ENCODE assay signal across 16 cellular contexts in the genomic region with DNA sequence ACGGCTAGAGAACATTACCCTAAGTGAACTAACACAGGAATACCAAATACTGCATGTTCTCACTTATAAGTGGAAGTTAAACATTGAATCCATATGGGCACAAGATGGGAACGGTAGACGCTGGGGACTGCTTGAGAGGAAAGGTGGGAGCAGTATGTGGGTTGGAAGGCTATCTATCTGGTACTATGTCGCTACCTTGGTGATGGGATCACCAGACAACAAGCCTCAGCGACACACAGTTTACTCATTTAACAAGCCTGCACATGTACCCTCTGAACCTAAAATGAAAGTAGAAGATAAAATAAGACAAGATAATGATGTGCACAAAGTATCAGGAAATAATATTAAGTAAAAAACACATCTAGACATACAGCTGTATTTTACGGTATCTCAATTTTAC. TPM values are rescaled to one million over a fixed set of nuclear protein-coding genes. Genes with fewer than 3 reads are reported as not detected.
A peak's percentile ranks its signal among the peaks of the same experiment; 100 is the strongest.
DNase-seq lines count a peak whose midpoint lies in the region; ATAC-seq and TF ChIP-seq lines count a peak whose summit lies in the region.
"Had no signal": no experiment of that assay in that cellular context is flagged by ENCODE, and none has a peak within 500 bp of the region (broad histone marks: within the 10 kb centered on the region; RNA-seq: fewer than 3 reads in every experiment).

No MANE protein-coding gene starts in this region.

- no peaks in the 10 kb centered on the region for H3K9me3 Mint-ChIP-seq in activated T-helper 17 cell treated with anti-CD3 and anti-CD28 coated beads, Interleukin-2, amount 50 U/mL, for 72 hours

- no peaks in the 10 kb centered on the region for H3K79me1 ChIP-seq in mesenchymal stem cell (replicated peaks; ENCODE audit: low read length, poor library complexity, severe bottlenecking)

- H3K4me1 ChIP-seq in mesenchymal stem cell (ENCODE audit: control insufficient read depth, insufficient read depth, low read depth, low read length): no peaks in the 10 kb centered on the region
- H3K4me1 ChIP-seq in vagina: no peaks in the 10 kb centered on the region
- no peaks in the 10 kb centered on the region for H3K4me1 ChIP-seq in A673 (ENCODE audit: insufficient read depth, low read length, poor library complexity, severe bottlenecking)

- H3K27me3 ChIP-seq in mesenchymal stem cell (ENCODE audit: control insufficient read depth in 1 of 2, insufficient read depth in 1 of 2, low read length in 2 of 2) (no peaks in the 10 kb centered on the region), vagina (no peaks in the 10 kb centered on the region), A673 (replicated peaks; ENCODE audit: insufficient read depth, low read depth, low read length, poor library complexity) (peaks cover 10% of the 10 kb centered on the region)

- no peak overlapping the region for H2BK120ac ChIP-seq in mesenchymal stem cell (ENCODE audit: low read depth, low read length)

- H3K23ac ChIP-seq in mesenchymal stem cell (ENCODE audit: low read length in 2 of 2): no peak overlapping the region

- 93% methylated on average over 2 of the region's 6 CpGs for WGBS in mesenchymal stem cell

- no peak overlapping the region for H4K8ac ChIP-seq in mesenchymal stem cell (ENCODE audit: low read length)

- no peak overlapping the region for H2BK15ac ChIP-seq in mesenchymal stem cell (ENCODE audit: low read depth, poor library complexity, severe bottlenecking)

- peak overlapping the region in 1 of 2 experiments; percentile 67 for H3K4me3 ChIP-seq in mesenchymal stem cell (ENCODE audit: insufficient read depth in 1 of 2, low read depth in 1 of 2, low read length in 2 of 2)
- H3K4me3 ChIP-seq in vagina: peak overlapping the region; percentile 15 to 18
- no peak overlapping the region for H3K4me3 ChIP-seq in A673 (ENCODE audit: low read depth, low read length, poor library complexity, severe bottlenecking)
- H3K4me3 ChIP-seq: coronary artery, lung had no signal

- peaks cover 17% of the 10 kb centered on the region for H3K36me3 Mint-ChIP-seq in activated T-helper 17 cell treated with anti-CD3 and anti-CD28 coated beads, Interleukin-2, amount 50 U/mL, for 72 hours (ENCODE audit: low read depth)

- BruUV-seq in A673 (replicated peaks; lab: Mats Ljungman, UMichigan): no TSS peak

- no peak for TF ChIP-seq POLR2A in vagina (IDR thresholded peaks at IDR 0.05)

- TF ChIP-seq CTCF in vagina (IDR thresholded peaks at IDR 0.05): no peak
- TF ChIP-seq CTCF in A673 (conservative IDR thresholded peaks at IDR 0.05; ENCODE audit: low read depth, low read length): no peak

- no peak overlapping the region for H3K14ac ChIP-seq in mesenchymal stem cell (ENCODE audit: low read length in 2 of 2)

- peak; percentile 77 for ATAC-seq in activated T-helper 17 cell treated with anti-CD3 and anti-CD28 coated beads, Interleukin-2, amount 50 U/mL, for 72 hours (replicated peaks)
- no peak for ATAC-seq in HG03521 (IDR thresholded peaks at IDR 0.05; ENCODE audit: unreplicated experiment)
- ATAC-seq: PC-3 had no signal

- H3K4me2 ChIP-seq in mesenchymal stem cell (ENCODE audit: low read length, poor library complexity, severe bottlenecking): no peak overlapping the region

- H2BK12ac ChIP-seq in mesenchymal stem cell (ENCODE audit: low read length in 2 of 2): no peak overlapping the region

- no peak overlapping the region for H2BK5ac ChIP-seq in mesenchymal stem cell (ENCODE audit: low read depth, low read length, poor library complexity, severe bottlenecking)

- no peak overlapping the region for H2AK5ac ChIP-seq in mesenchymal stem cell (ENCODE audit: low read length, severe bottlenecking)

- CTCF ChIA-PET in A673 (lab: Charles Lee): no interaction called here

- H3K27me3 Mint-ChIP-seq in activated T-helper 17 cell treated with anti-CD3 and anti-CD28 coated beads, Interleukin-2, amount 50 U/mL, for 72 hours: no peaks in the 10 kb centered on the region

- intact Hi-C loops in vagina (cut with DNase I): no loop called here
- intact Hi-C loops in A673 (cut with micrococcal nuclease; ENCODE audit: unreplicated experiment): no loop called here

- H3K27ac Mint-ChIP-seq in activated T-helper 17 cell treated with anti-CD3 and anti-CD28 coated beads, Interleukin-2, amount 50 U/mL, for 72 hours: peak overlapping the region; percentile 95

- H3K9me3 ChIP-seq in mesenchymal stem cell (ENCODE audit: control insufficient read depth, low read length) (peaks cover 5% of the 10 kb centered on the region), vagina (no peaks in the 10 kb centered on the region), A673 (ENCODE audit: low read depth, low read length, poor library complexity, severe bottlenecking) (no peaks in the 10 kb centered on the region)

- POLR2A ChIA-PET in A673 (lab: Charles Lee; ENCODE audit: low non-redundant PET): no interaction called here

- peaks cover 30% of the 10 kb centered on the region for H3K4me1 Mint-ChIP-seq in activated T-helper 17 cell treated with anti-CD3 and anti-CD28 coated beads, Interleukin-2, amount 50 U/mL, for 72 hours

- H3K9ac ChIP-seq in mesenchymal stem cell (ENCODE audit: low read length): peak overlapping the region; percentile 70

- peak; percentile 11 for DNase-seq in stimulated activated CD4-positive, alpha-beta T cell treated with anti-CD3 and anti-CD28 coated beads, Interleukin-4, amount 100 ng/mL, for 24 hours
- no peak for DNase-seq in stimulated activated CD4-positive, alpha-beta T cell treated with anti-CD3 and anti-CD28 coated beads, Interleukin-12 subunit alpha, Interleukin-12 subunit beta, amount 100 ng/mL, for 4 hours
- no peak for DNase-seq in mesenchymal stem cell
- DNase-seq in vagina (ENCODE audit: extremely low spot score in 2 of 2): no peak
- no peak for DNase-seq in A673 (ENCODE audit: low spot score)
- no peak for DNase-seq in NCI-H510A treated with DMSO at 0.1 percent for 48 hours (lab: John Stamatoyannopoulos, UW)
- DNase-seq: amniotic stem cell, DMS79 treated with DMSO at 0.1 percent for 48 hours, NCI-H1105, NCI-H2227 treated with DMSO at 0.1 percent for 48 hours, PC-3 had no signal

- no peak overlapping the region for H2AFZ ChIP-seq in mesenchymal stem cell (ENCODE audit: low read depth, low read length)

- H4K91ac ChIP-seq in mesenchymal stem cell (ENCODE audit: low read length): no peak overlapping the region

- no peak overlapping the region for H3K27ac ChIP-seq in mesenchymal stem cell (ENCODE audit: low read length, poor library complexity, severe bottlenecking)
- H3K27ac ChIP-seq in vagina: no peak overlapping the region
- no peak overlapping the region for H3K27ac ChIP-seq in A673 (ENCODE audit: low read depth, low read length, poor library complexity, severe bottlenecking)
- H3K27ac ChIP-seq: coronary artery had no signal

- no peaks in the 10 kb centered on the region for H3K36me3 ChIP-seq in mesenchymal stem cell (ENCODE audit: control insufficient read depth in 1 of 2, insufficient read depth in 2 of 2, low read depth in 1 of 2, low read length in 2 of 2)
- no peaks in the 10 kb centered on the region for H3K36me3 ChIP-seq in vagina
- no peaks in the 10 kb centered on the region for H3K36me3 ChIP-seq in A673 (ENCODE audit: insufficient read depth, low read length, poor library complexity, severe bottlenecking)

- H3K4me3 Mint-ChIP-seq in activated T-helper 17 cell treated with anti-CD3 and anti-CD28 coated beads, Interleukin-2, amount 50 U/mL, for 72 hours: peak overlapping the region; percentile 98

- H3K4ac ChIP-seq in mesenchymal stem cell (ENCODE audit: low read depth in 1 of 2, low read length in 2 of 2): no peak overlapping the region

- no peak overlapping the region for H3K18ac ChIP-seq in mesenchymal stem cell (ENCODE audit: low read depth in 1 of 2, low read length in 2 of 2)

RNA-seq across cellular contexts. Expression of gene PYHIN1, which starts 0.8 kb away (rescaled TPM):
- 10 to 100 TPM; 19.6 to 27.8 TPM for total RNA-seq in activated T-helper 17 cell treated with anti-CD3 and anti-CD28 coated beads, Interleukin-2, amount 50 U/mL, for 72 hours
- polyA plus RNA-seq in mesenchymal stem cell (2013, experiment 1 of 2): 0.06 TPM
- polyA plus RNA-seq in mesenchymal stem cell (2013, experiment 2 of 2): 0.10 TPM
- 4.2 TPM for total RNA-seq in vagina
- not detected in 2 replicates for total RNA-seq in A673 (2021)
- total RNA-seq: osteocyte, PC-3 had no signal
